26 cellular contexts compared by ENCODE assay signal in genomic region chrX:27380163-27380845, GRCh38.
"Had no signal": no experiment of that assay in that cellular context is flagged by ENCODE, and none has a peak within 500 bp of the region (broad histone marks: within the 10 kb centered on the region; RNA-seq: fewer than 3 reads in every experiment).

No MANE protein-coding gene starts in this region.

- H3K9me3 ChIP-seq: heart left ventricle, mucosa of descending colon, sigmoid colon, vagina had no signal

- ATAC-seq: activated CD4-positive, alpha-beta T cell treated with anti-CD3 and anti-CD28 coated beads for 36 hours; heart left ventricle; mucosa of descending colon; stimulated activated naive B cell treated with anti-CD40 and anti-IgM and Interleukin-4, amounts not matched to agents 10 μg/mL and 1 μg/mL and 100 μg/mL, for 72 hours had no signal

- DNase-seq: activated B cell treated with CpG ODN at 0.5 μM for 24 hours; activated CD4-positive, alpha-beta T cell treated with anti-CD3 and anti-CD28 coated beads for 36 hours; activated CD4-positive, alpha-beta T cell treated with anti-CD3 and anti-CD28 coated beads, Interleukin-2, amount 50 U/mL, for 4 hours; activated CD8-positive, alpha-beta memory T cell treated with anti-CD3 and anti-CD28 coated beads, Interleukin-2, amount 50 U/mL, for 48 hours; activated naive CD4-positive, alpha-beta T cell treated with Interleukin-2 at 50 U/mL for 16 hours; activated naive CD8-positive, alpha-beta T cell treated with anti-CD3 and anti-CD28 coated beads, Interleukin-2, amount 10 ng/mL, durations not matched to agents 7 days and 5 days; activated T-cell treated with anti-CD3 and anti-CD28 coated beads, Interleukin-2, amount 50 U/mL, for 48 hours; amniotic stem cell; cerebellar nuclear complex; heart left ventricle; mesenchymal stem cell; mucosa of descending colon; nephron progenitor cell; nucleus accumbens; sigmoid colon; stimulated activated CD4-positive, alpha-beta T cell treated with anti-CD3 and anti-CD28 coated beads, Interleukin-15, amount 100 ng/mL, for 24 hours; stimulated activated CD4-positive, alpha-beta T cell treated with anti-CD3 and anti-CD28 coated beads, Interleukin-2, amount 100 ng/mL, for 48 hours; stimulated activated CD8-positive, alpha-beta memory T cell treated with anti-CD3 and anti-CD28 coated beads, Interleukin-4, amount 100 ng/mL, for 48 hours; stimulated activated naive B cell treated with anti-CD40 and anti-IgM and Interleukin-4, amounts not matched to agents 10 μg/mL and 1 μg/mL and 100 μg/mL, for 72 hours; T-helper 9 cell had no signal

- H2AFZ ChIP-seq: parathyroid adenoma had no signal

- H3K27ac Mint-ChIP-seq: activated B cell treated with CpG ODN at 0.5 μM for 24 hours; activated CD4-positive, alpha-beta T cell treated with anti-CD3 and anti-CD28 coated beads for 36 hours; activated naive CD8-positive, alpha-beta T cell treated with anti-CD3 and anti-CD28 coated beads, Interleukin-2, amount 10 ng/mL, durations not matched to agents 7 days and 5 days; nephron progenitor cell; stimulated activated naive B cell treated with anti-CD40 and anti-IgM and Interleukin-4, amounts not matched to agents 10 μg/mL and 1 μg/mL and 100 μg/mL, for 72 hours; type B pancreatic cell had no signal

- H3K4me1 Mint-ChIP-seq: activated B cell treated with CpG ODN at 0.5 μM for 24 hours; activated CD4-positive, alpha-beta T cell treated with anti-CD3 and anti-CD28 coated beads for 36 hours; activated naive CD8-positive, alpha-beta T cell treated with anti-CD3 and anti-CD28 coated beads, Interleukin-2, amount 10 ng/mL, durations not matched to agents 7 days and 5 days; nephron progenitor cell; stimulated activated naive B cell treated with anti-CD40 and anti-IgM and Interleukin-4, amounts not matched to agents 10 μg/mL and 1 μg/mL and 100 μg/mL, for 72 hours had no signal

- H3K27me3 ChIP-seq: heart left ventricle, sigmoid colon, vagina had no signal

- H3K4me2 ChIP-seq: smooth muscle cell had no signal

- H3K27me3 Mint-ChIP-seq: activated B cell treated with CpG ODN at 0.5 μM for 24 hours; activated CD4-positive, alpha-beta T cell treated with anti-CD3 and anti-CD28 coated beads for 36 hours; activated naive CD8-positive, alpha-beta T cell treated with anti-CD3 and anti-CD28 coated beads, Interleukin-2, amount 10 ng/mL, durations not matched to agents 7 days and 5 days; stimulated activated naive B cell treated with anti-CD40 and anti-IgM and Interleukin-4, amounts not matched to agents 10 μg/mL and 1 μg/mL and 100 μg/mL, for 72 hours; type B pancreatic cell had no signal

- H3K27ac ChIP-seq: coronary artery, epithelial cell of prostate, heart left ventricle, parathyroid adenoma, sigmoid colon, vagina had no signal

- H3K4me3 ChIP-seq: coronary artery, heart left ventricle, mucosa of descending colon, sigmoid colon, smooth muscle cell, vagina had no signal

- H3K4me1 ChIP-seq: heart left ventricle, parathyroid adenoma, sigmoid colon, vagina had no signal

- H3K36me3 Mint-ChIP-seq: activated naive CD8-positive, alpha-beta T cell treated with anti-CD3 and anti-CD28 coated beads, Interleukin-2, amount 10 ng/mL, durations not matched to agents 7 days and 5 days; stimulated activated naive B cell treated with anti-CD40 and anti-IgM and Interleukin-4, amounts not matched to agents 10 μg/mL and 1 μg/mL and 100 μg/mL, for 72 hours; type B pancreatic cell had no signal

- H3K36me3 ChIP-seq: heart left ventricle, sigmoid colon, vagina had no signal

- H3K79me2 ChIP-seq: parathyroid adenoma had no signal

- H3K4me3 Mint-ChIP-seq: activated B cell treated with CpG ODN at 0.5 μM for 24 hours; activated CD4-positive, alpha-beta T cell treated with anti-CD3 and anti-CD28 coated beads for 36 hours; activated naive CD8-positive, alpha-beta T cell treated with anti-CD3 and anti-CD28 coated beads, Interleukin-2, amount 10 ng/mL, durations not matched to agents 7 days and 5 days; nephron progenitor cell; stimulated activated naive B cell treated with anti-CD40 and anti-IgM and Interleukin-4, amounts not matched to agents 10 μg/mL and 1 μg/mL and 100 μg/mL, for 72 hours; type B pancreatic cell had no signal

- H3K9me3 Mint-ChIP-seq: activated B cell treated with CpG ODN at 0.5 μM for 24 hours; activated naive CD8-positive, alpha-beta T cell treated with anti-CD3 and anti-CD28 coated beads, Interleukin-2, amount 10 ng/mL, durations not matched to agents 7 days and 5 days; stimulated activated naive B cell treated with anti-CD40 and anti-IgM and Interleukin-4, amounts not matched to agents 10 μg/mL and 1 μg/mL and 100 μg/mL, for 72 hours; type B pancreatic cell had no signal

- H3K9ac ChIP-seq: parathyroid adenoma had no signal
